ENCODE assay signal across 32 cellular contexts in the genomic region with DNA sequence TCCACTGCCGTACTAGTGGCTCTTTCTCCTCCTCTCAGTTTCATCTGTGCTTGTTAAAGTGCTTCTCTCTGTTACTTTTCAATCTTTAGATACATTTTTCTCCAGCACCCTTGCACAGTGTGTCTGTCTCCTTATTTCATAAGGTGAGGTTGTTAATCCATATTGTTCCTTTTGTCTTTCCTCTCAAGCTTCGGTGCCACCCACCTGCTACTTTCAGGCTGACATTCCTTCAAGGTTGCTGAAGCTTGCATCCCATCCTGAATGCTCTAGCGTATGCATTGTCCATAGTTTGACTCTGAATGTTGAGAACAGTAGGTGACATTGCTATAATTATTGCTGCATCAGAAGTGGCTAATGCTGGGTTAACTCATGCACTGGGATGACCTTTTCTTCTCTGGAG. TPM values are rescaled to one million over a fixed set of nuclear protein-coding genes. Genes with fewer than 3 reads are reported as not detected.
"Had no signal": no experiment of that assay in that cellular context is flagged by ENCODE, and none has a peak within 500 bp of the region (broad histone marks: within the 10 kb centered on the region; RNA-seq: fewer than 3 reads in every experiment).

No MANE protein-coding gene starts in this region.

- H3K9me3 Mint-ChIP-seq: activated CD4-positive, alpha-beta memory T cell treated with anti-CD3 and anti-CD28 coated beads, Interleukin-2, amount 10 ng/mL, durations not matched to agents 7 days and 5 days; activated CD4-positive, alpha-beta T cell treated with anti-CD3 and anti-CD28 coated beads, Interleukin-2, amount 10 ng/mL, durations not matched to agents 7 days and 5 days; activated naive CD4-positive, alpha-beta T cell treated with anti-CD3 and anti-CD28 coated beads, Interleukin-2, amount 10 ng/mL, durations not matched to agents 7 days and 5 days; activated T-cell treated with anti-CD3 and anti-CD28 coated beads, Interleukin-2, amount 50 U/mL, for 24 hours; activated T-cell treated with anti-CD3 and anti-CD28 coated beads, Interleukin-2, amount 50 U/mL, for 72 hours; effector memory CD8-positive, alpha-beta T cell had no signal

- H3K36me3 Mint-ChIP-seq: activated naive CD4-positive, alpha-beta T cell treated with anti-CD3 and anti-CD28 coated beads, Interleukin-2, amount 10 ng/mL, durations not matched to agents 7 days and 5 days; activated naive CD8-positive, alpha-beta T cell had no signal

- H3K4me1 Mint-ChIP-seq: activated CD4-positive, alpha-beta memory T cell treated with anti-CD3 and anti-CD28 coated beads, Interleukin-2, amount 10 ng/mL, durations not matched to agents 7 days and 5 days; activated CD4-positive, alpha-beta T cell treated with anti-CD3 and anti-CD28 coated beads, Interleukin-2, amount 10 ng/mL, durations not matched to agents 7 days and 5 days; activated naive CD4-positive, alpha-beta T cell treated with anti-CD3 and anti-CD28 coated beads, Interleukin-2, amount 10 ng/mL, durations not matched to agents 7 days and 5 days had no signal

- ATAC-seq: activated T-cell treated with anti-CD3 and anti-CD28 coated beads, Interleukin-2, amount 50 U/mL, for 72 hours; effector memory CD8-positive, alpha-beta T cell; foreskin keratinocyte; gastrocnemius medialis had no signal

- DNase-seq: activated CD4-positive, alpha-beta memory T cell treated with anti-CD3 and anti-CD28 coated beads, Interleukin-2, amount 10 ng/mL, durations not matched to agents 7 days and 5 days; activated CD4-positive, alpha-beta T cell treated with anti-CD3 and anti-CD28 coated beads for 1 hour; activated CD4-positive, alpha-beta T cell treated with anti-CD3 and anti-CD28 coated beads for 4 hours; activated CD4-positive, alpha-beta T cell treated with anti-CD3 and anti-CD28 coated beads, Interleukin-2, amount 10 ng/mL, durations not matched to agents 7 days and 5 days; activated CD4-positive, alpha-beta T cell treated with anti-CD3 and anti-CD28 coated beads, Interleukin-2, amount 50 U/mL, for 4 hours; activated CD8-positive, alpha-beta memory T cell treated with anti-CD3 and anti-CD28 coated beads, Interleukin-2, amount 50 U/mL, for 48 hours; activated gamma-delta T cell; activated naive CD4-positive, alpha-beta T cell; activated naive CD4-positive, alpha-beta T cell treated with anti-CD3 and anti-CD28 coated beads, Interleukin-2, amount 10 ng/mL, durations not matched to agents 7 days and 5 days; activated T-cell treated with anti-CD3 and anti-CD28 coated beads for 4 hours; activated T-cell treated with anti-CD3 and anti-CD28 coated beads, Interleukin-2, amount 50 U/mL, for 24 hours; activated T-cell treated with anti-CD3 and anti-CD28 coated beads, Interleukin-2, amount 50 U/mL, for 72 hours; amniotic stem cell; anterior cingulate cortex; brain microvascular endothelial cell; cortex of kidney; dermis blood vessel endothelial cell; effector CD4-positive, alpha-beta T cell; effector memory CD8-positive, alpha-beta T cell; erythroblast; foreskin keratinocyte; gastrocnemius medialis; glutamatergic neuron; T-helper 2 cell had no signal

- H3K27ac ChIP-seq: brain microvascular endothelial cell, esophagus muscularis mucosa, foreskin keratinocyte, gastrocnemius medialis had no signal

- H3K4me3 ChIP-seq: esophagus muscularis mucosa, gastrocnemius medialis had no signal

- H3K4me1 ChIP-seq: esophagus muscularis mucosa, foreskin keratinocyte, gastrocnemius medialis had no signal

- H3K4me3 Mint-ChIP-seq: activated CD4-positive, alpha-beta memory T cell treated with anti-CD3 and anti-CD28 coated beads, Interleukin-2, amount 10 ng/mL, durations not matched to agents 7 days and 5 days; activated CD4-positive, alpha-beta T cell treated with anti-CD3 and anti-CD28 coated beads, Interleukin-2, amount 10 ng/mL, durations not matched to agents 7 days and 5 days; activated naive CD4-positive, alpha-beta T cell treated with anti-CD3 and anti-CD28 coated beads, Interleukin-2, amount 10 ng/mL, durations not matched to agents 7 days and 5 days; activated naive CD8-positive, alpha-beta T cell; activated T-cell treated with anti-CD3 and anti-CD28 coated beads, Interleukin-2, amount 50 U/mL, for 24 hours; activated T-cell treated with anti-CD3 and anti-CD28 coated beads, Interleukin-2, amount 50 U/mL, for 72 hours; effector memory CD8-positive, alpha-beta T cell had no signal

- H3K27ac Mint-ChIP-seq: activated CD4-positive, alpha-beta memory T cell treated with anti-CD3 and anti-CD28 coated beads, Interleukin-2, amount 10 ng/mL, durations not matched to agents 7 days and 5 days; activated CD4-positive, alpha-beta T cell treated with anti-CD3 and anti-CD28 coated beads, Interleukin-2, amount 10 ng/mL, durations not matched to agents 7 days and 5 days; activated naive CD4-positive, alpha-beta T cell treated with anti-CD3 and anti-CD28 coated beads, Interleukin-2, amount 10 ng/mL, durations not matched to agents 7 days and 5 days; activated naive CD8-positive, alpha-beta T cell; activated T-cell treated with anti-CD3 and anti-CD28 coated beads, Interleukin-2, amount 50 U/mL, for 24 hours; activated T-cell treated with anti-CD3 and anti-CD28 coated beads, Interleukin-2, amount 50 U/mL, for 72 hours; effector memory CD8-positive, alpha-beta T cell had no signal

- FAIRE-seq: astrocyte, bronchial epithelial cell, colon had no signal

- H3K36me3 ChIP-seq: brain microvascular endothelial cell, esophagus muscularis mucosa, gastrocnemius medialis had no signal

- H3K27me3 ChIP-seq: brain microvascular endothelial cell, foreskin keratinocyte had no signal

- H3K9me3 ChIP-seq: esophagus muscularis mucosa, gastrocnemius medialis had no signal

RNA-seq across cellular contexts. Expression of a gene that starts 20.6 kb away (rescaled TPM):
- total RNA-seq: activated CD4-positive, alpha-beta memory T cell treated with anti-CD3 and anti-CD28 coated beads, Interleukin-2, amount 10 ng/mL, durations not matched to agents 7 days and 5 days; activated CD4-positive, alpha-beta T cell treated with anti-CD3 and anti-CD28 coated beads, Interleukin-2, amount 10 ng/mL, durations not matched to agents 7 days and 5 days; activated T-cell treated with anti-CD3 and anti-CD28 coated beads, Interleukin-2, amount 50 U/mL, for 72 hours; bronchial epithelial cell; cardiac septum; chondrocyte; dermis blood vessel endothelial cell; foreskin keratinocyte; gastrocnemius medialis; T-helper 1 cell treated with Interleukin-12 subunit alpha and Interleukin-12 subunit beta and Interleukin-4 antibody, amounts not matched to agents 30 ng/mL and 1 ng/mL, for 36 hours had no signal
- polyA plus RNA-seq: foreskin keratinocyte had no signal
